In genomic region chr7:137462074-137462715, GRCh38 we compare ENCODE assay signal across 26 cellular contexts.
DNase-seq lines count a peak whose midpoint lies in the region; ATAC-seq and TF ChIP-seq lines count a peak whose summit lies in the region.
"Had no signal": no experiment of that assay in that cellular context is flagged by ENCODE, and none has a peak within 500 bp of the region (broad histone marks: within the 10 kb centered on the region; RNA-seq: fewer than 3 reads in every experiment).

No MANE protein-coding gene starts in this region.

- peak overlapping the region; percentile 93 for H2BK5ac ChIP-seq in IMR-90 (ENCODE audit: low read depth, low read length, poor library complexity, severe bottlenecking)

- CTCF ChIA-PET in IMR-90 (lab: Yijun Ruan, JAX), result interaction anchor here (0.6 to 1.2 kb wide), 2 partner anchors 41 to 158 kb away, joined by 3 read pairs; no protein-coding TSS in a partner anchor
- CTCF ChIA-PET in activated CD8-positive, alpha-beta memory T cell treated with anti-CD3 and anti-CD28 coated beads, Interleukin-2, amount 10 ng/mL, durations not matched to agents 7 days and 5 days (lab: Charles Lee), result interaction anchor here (1.8 kb wide), 1 partner anchor 14 kb away, joined by 3 read pairs; no protein-coding TSS in a partner anchor

- POLR2A ChIA-PET in IMR-90 (lab: Charles Lee; ENCODE audit: unreplicated experiment), result no interaction called here

- H4K91ac ChIP-seq in IMR-90 (ENCODE audit: insufficient read depth, low read depth, low read length), result peak overlapping the region; percentile 78; the same call in 1 of the 2 replicates

- no peaks in the 10 kb centered on the region for H3K27me3 Mint-ChIP-seq in activated CD8-positive, alpha-beta memory T cell treated with anti-CD3 and anti-CD28 coated beads, Interleukin-2, amount 10 ng/mL, durations not matched to agents 7 days and 5 days
- H3K27me3 Mint-ChIP-seq: effector memory CD8-positive, alpha-beta T cell had no signal

- TF ChIP-seq POLR2A in IMR-90 (IDR thresholded peaks at IDR 0.05; ENCODE audit: low read depth, low read length), result no peak

- no peaks in the 10 kb centered on the region for H3K4me1 Mint-ChIP-seq in activated CD8-positive, alpha-beta memory T cell treated with anti-CD3 and anti-CD28 coated beads, Interleukin-2, amount 10 ng/mL, durations not matched to agents 7 days and 5 days
- H3K4me1 Mint-ChIP-seq: activated T-helper 17 cell treated with anti-CD3 and anti-CD28 coated beads, Interleukin-2, amount 50 U/mL, for 72 hours; CD14-positive monocyte; stimulated activated effector memory CD8-positive, alpha-beta T cell treated with anti-CD3 and anti-CD28 coated beads, Interleukin-12 subunit alpha, Interleukin-12 subunit beta, amount 100 ng/mL, for 72 hours had no signal

- H3K9me3 Mint-ChIP-seq in activated CD8-positive, alpha-beta memory T cell treated with anti-CD3 and anti-CD28 coated beads, Interleukin-2, amount 10 ng/mL, durations not matched to agents 7 days and 5 days (ENCODE audit: low read depth), result no peaks in the 10 kb centered on the region
- H3K9me3 Mint-ChIP-seq: activated T-helper 17 cell treated with anti-CD3 and anti-CD28 coated beads, Interleukin-2, amount 50 U/mL, for 72 hours; CD14-positive monocyte; effector memory CD8-positive, alpha-beta T cell; T-helper 2 cell treated with Interferon-gamma antibody and Interleukin-4, amounts not matched to agents 5 μg/mL and 100 μg/mL, for 36 hours had no signal

- H3K4me3 ChIP-seq in IMR-90 (ENCODE audit: insufficient read depth, low read depth, low read length), result no peak overlapping the region
- no peak overlapping the region for H3K4me3 ChIP-seq in brain microvascular endothelial cell (ENCODE audit: low read depth, low read length)
- no peak overlapping the region for H3K4me3 ChIP-seq in fibroblast of villous mesenchyme (ENCODE audit: low read depth, low read length)
- H3K4me3 ChIP-seq in WERI-Rb-1 (ENCODE audit: low read depth, low read length), result no peak overlapping the region
- H3K4me3 ChIP-seq: gastroesophageal sphincter, SJSA1 had no signal

- H2AK9ac ChIP-seq in IMR-90 (replicated peaks; ENCODE audit: low read depth, low read length, poor library complexity), result no peak overlapping the region

- H3K36me3 ChIP-seq in IMR-90 (ENCODE audit: control insufficient read depth, insufficient read depth, low read length) (no peaks in the 10 kb centered on the region; the same call in 1 of the 2 replicates), brain microvascular endothelial cell (replicated peaks) (no peaks in the 10 kb centered on the region), WERI-Rb-1 (no peaks in the 10 kb centered on the region)
- H3K36me3 ChIP-seq: gastroesophageal sphincter, SJSA1 had no signal

- TF ChIP-seq CTCF in IMR-90 (conservative IDR thresholded peaks at IDR 0.05; ENCODE audit: low read depth, low read length), result no peak
- TF ChIP-seq CTCF in brain microvascular endothelial cell (IDR thresholded peaks at IDR 0.05; ENCODE audit: low read depth, low read length, missing control alignments), result no peak
- no peak for TF ChIP-seq CTCF in fibroblast of villous mesenchyme (IDR thresholded peaks at IDR 0.05; ENCODE audit: insufficient read depth, low read depth, low read length)
- no peak for TF ChIP-seq CTCF in WERI-Rb-1 (IDR thresholded peaks at IDR 0.05; ENCODE audit: low read depth, low read length)

- intact Hi-C loops in IMR-90 (cut with micrococcal nuclease), result no loop called here

- peak overlapping the region; percentile 60; the same call in 1 of the 2 replicates for H3K14ac ChIP-seq in IMR-90 (replicated peaks; ENCODE audit: low read depth, low read length)

- peak overlapping the region; percentile 83; the same call in 1 of the 2 replicates for H3K18ac ChIP-seq in IMR-90 (ENCODE audit: low read depth, low read length)

- H2AFZ ChIP-seq in IMR-90 (replicated peaks; ENCODE audit: low read length, poor library complexity), result no peak overlapping the region

- peak overlapping the region; percentile 87; the same call in 1 of the 2 replicates for H3K4ac ChIP-seq in IMR-90 (ENCODE audit: low read depth, low read length)

- peak overlapping the region; percentile 52; the same call in 1 of the 2 replicates for H4K5ac ChIP-seq in IMR-90 (ENCODE audit: low read depth, low read length)

- peak overlapping the region; percentile 91 for H2BK20ac ChIP-seq in IMR-90 (ENCODE audit: low read depth, low read length)

- no peaks in the 10 kb centered on the region for H4K20me1 ChIP-seq in IMR-90 (ENCODE audit: insufficient read depth, low read length)

- peak overlapping the region; percentile 30 to 75 for H4K8ac ChIP-seq in IMR-90 (ENCODE audit: low read depth in 2 of 2, low read length in 2 of 2)

- H3K9me3 ChIP-seq in IMR-90 (ENCODE audit: control insufficient read depth, insufficient read depth, low read length), result no peaks in the 10 kb centered on the region; the same call in 1 of the 2 replicates
- H3K9me3 ChIP-seq in WERI-Rb-1 (ENCODE audit: severe bottlenecking), result no peaks in the 10 kb centered on the region
- H3K9me3 ChIP-seq: gastroesophageal sphincter, SJSA1 had no signal

- peak overlapping the region; percentile 91; the same call in 1 of the 2 replicates for H2AK5ac ChIP-seq in IMR-90 (ENCODE audit: low read depth, low read length)

- peak overlapping the region; percentile 78 for H2BK120ac ChIP-seq in IMR-90 (ENCODE audit: low read depth, low read length)

- H3K27ac Mint-ChIP-seq in activated CD8-positive, alpha-beta memory T cell treated with anti-CD3 and anti-CD28 coated beads, Interleukin-2, amount 10 ng/mL, durations not matched to agents 7 days and 5 days, result no peak overlapping the region
- H3K27ac Mint-ChIP-seq: activated T-helper 17 cell treated with anti-CD3 and anti-CD28 coated beads, Interleukin-2, amount 50 U/mL, for 72 hours; CD14-positive monocyte; effector memory CD8-positive, alpha-beta T cell; stimulated activated effector memory CD8-positive, alpha-beta T cell treated with anti-CD3 and anti-CD28 coated beads, Interleukin-12 subunit alpha, Interleukin-12 subunit beta, amount 100 ng/mL, for 72 hours; T-helper 2 cell treated with Interferon-gamma antibody and Interleukin-4, amounts not matched to agents 5 μg/mL and 100 μg/mL, for 36 hours had no signal

- peak overlapping the region; percentile 64; the same call in 1 of the 2 replicates for H3K23ac ChIP-seq in IMR-90 (ENCODE audit: low read depth, low read length)

- WGBS in IMR-90 (ENCODE audit: extremely low coverage in 2 of 2, insufficient read length in 1 of 2), 2 experiments, result no CpG with 5 or more reads among the region's 4 CpGs

- no peaks in the 10 kb centered on the region for H3K27me3 ChIP-seq in IMR-90 (ENCODE audit: control insufficient read depth, insufficient read depth, low read length)
- H3K27me3 ChIP-seq in brain microvascular endothelial cell (replicated peaks), result no peaks in the 10 kb centered on the region
- no peaks in the 10 kb centered on the region for H3K27me3 ChIP-seq in WERI-Rb-1 (ENCODE audit: insufficient read depth, low read depth, severe bottlenecking)
- H3K27me3 ChIP-seq: gastroesophageal sphincter, SJSA1 had no signal

- H2BK15ac ChIP-seq in IMR-90 (ENCODE audit: low read depth, low read length), result peak overlapping the region; percentile 60

- peaks cover 3% of the 10 kb centered on the region; the same call in 1 of the 2 replicates for H3K4me1 ChIP-seq in IMR-90 (ENCODE audit: control insufficient read depth, insufficient read depth, low read length)
- H3K4me1 ChIP-seq: gastroesophageal sphincter had no signal

- ATAC-seq in IMR-90 (ENCODE audit: low read depth), result no peak; the same call in 1 of the 2 replicates
- no peak for ATAC-seq in GM21619 (IDR thresholded peaks at IDR 0.05; ENCODE audit: unreplicated experiment)
- ATAC-seq in activated CD8-positive, alpha-beta memory T cell treated with anti-CD3 and anti-CD28 coated beads, Interleukin-2, amount 10 ng/mL, durations not matched to agents 7 days and 5 days, result no peak
- ATAC-seq: activated T-helper 17 cell treated with anti-CD3 and anti-CD28 coated beads, Interleukin-2, amount 50 U/mL, for 72 hours; effector memory CD8-positive, alpha-beta T cell; gastroesophageal sphincter; stimulated activated effector memory CD8-positive, alpha-beta T cell treated with anti-CD3 and anti-CD28 coated beads, Interleukin-12 subunit alpha, Interleukin-12 subunit beta, amount 100 ng/mL, for 72 hours had no signal

- H3K56ac ChIP-seq in IMR-90 (ENCODE audit: extremely low read depth, insufficient read depth, low read length), result peak overlapping the region; percentile 33; the same call in 1 of the 2 replicates

- H3K4me3 Mint-ChIP-seq in activated CD8-positive, alpha-beta memory T cell treated with anti-CD3 and anti-CD28 coated beads, Interleukin-2, amount 10 ng/mL, durations not matched to agents 7 days and 5 days, result no peak overlapping the region
- H3K4me3 Mint-ChIP-seq: activated T-helper 17 cell treated with anti-CD3 and anti-CD28 coated beads, Interleukin-2, amount 50 U/mL, for 72 hours; CD14-positive monocyte; effector memory CD8-positive, alpha-beta T cell; stimulated activated effector memory CD8-positive, alpha-beta T cell treated with anti-CD3 and anti-CD28 coated beads, Interleukin-12 subunit alpha, Interleukin-12 subunit beta, amount 100 ng/mL, for 72 hours; T-helper 2 cell treated with Interferon-gamma antibody and Interleukin-4, amounts not matched to agents 5 μg/mL and 100 μg/mL, for 36 hours had no signal

- DNase-seq in A172 (ENCODE audit: low spot score), result peak; percentile 22
- peak; percentile 63 for DNase-seq in IMR-90
- peak; percentile 49 for DNase-seq in brain microvascular endothelial cell
- peak; percentile 28 for DNase-seq in fibroblast of villous mesenchyme (ENCODE audit: low read depth)
- no peak for DNase-seq in activated CD8-positive, alpha-beta memory T cell treated with anti-CD3 and anti-CD28 coated beads, Interleukin-2, amount 10 ng/mL, durations not matched to agents 7 days and 5 days
- no peak for DNase-seq in cortex of kidney (lab: John Stamatoyannopoulos, UW)
- no peak for DNase-seq in WERI-Rb-1
- DNase-seq: 8988T; activated CD4-positive, CD25-positive, alpha-beta regulatory T cell; activated CD8-positive, alpha-beta memory T cell treated with anti-CD3 and anti-CD28 coated beads for 24 hours; central memory CD4-positive, alpha-beta T cell; effector memory CD8-positive, alpha-beta T cell; H7; NCI-H1105 treated with DMSO at 0.1 percent for 48 hours; NCI-H2171 treated with DMSO at 0.1 percent for 48 hours; NCI-H774; OCI-M1; retina had no signal

- no peak overlapping the region for H3K4me2 ChIP-seq in IMR-90 (ENCODE audit: low read depth, low read length)
- H3K4me2 ChIP-seq: KMS-11 had no signal

- no peak overlapping the region for H3K9ac ChIP-seq in IMR-90 (ENCODE audit: low read depth, low read length)
- H3K9ac ChIP-seq: KMS-11 had no signal

- in situ Hi-C loops in IMR-90 (cut with MboI; ENCODE audit: low sequenced_read_pairs) (no loop called here), brain microvascular endothelial cell (cut with HindIII; ENCODE audit: low pct_ligation_motif_present, low sequenced_read_pairs) (no loop called here)

- dilution Hi-C loops in IMR-90 (cut with HindIII; ENCODE audit: low sequenced_read_pairs, unreplicated experiment), result no loop called here

- peaks cover 7% of the 10 kb centered on the region; the same call in 1 of the 2 replicates for H3K9me1 ChIP-seq in IMR-90 (ENCODE audit: insufficient read depth, low read length)

- no peaks in the 10 kb centered on the region for H3K36me3 Mint-ChIP-seq in activated CD8-positive, alpha-beta memory T cell treated with anti-CD3 and anti-CD28 coated beads, Interleukin-2, amount 10 ng/mL, durations not matched to agents 7 days and 5 days
- H3K36me3 Mint-ChIP-seq: CD14-positive monocyte; stimulated activated effector memory CD8-positive, alpha-beta T cell treated with anti-CD3 and anti-CD28 coated beads, Interleukin-12 subunit alpha, Interleukin-12 subunit beta, amount 100 ng/mL, for 72 hours had no signal

- TF ChIP-seq RAD21 in IMR-90 (IDR thresholded peaks at IDR 0.05; ENCODE audit: low read length), result no peak

- BruUV-seq in IMR-90 (replicated peaks; lab: Mats Ljungman, UMichigan), result no TSS peak

- H3K79me1 ChIP-seq in IMR-90 (ENCODE audit: low read depth in 1 of 2, low read length in 2 of 2), result no peaks in the 10 kb centered on the region

- no peak overlapping the region for H3K27ac ChIP-seq in IMR-90 (ENCODE audit: insufficient read depth, low read length)
- H3K27ac ChIP-seq in brain microvascular endothelial cell, result no peak overlapping the region
- H3K27ac ChIP-seq in WERI-Rb-1, result no peak overlapping the region
- H3K27ac ChIP-seq: gastroesophageal sphincter, KMS-11, SJSA1 had no signal

Comparison
In these comparisons a context has a peak if more than half of its experiments do, and no peak if none do; other contexts are left out.
1. DNase-seq: peak in A172 (single experiment), IMR-90 (single experiment), brain microvascular endothelial cell (single experiment) and fibroblast of villous mesenchyme (single experiment); none in activated CD8-positive, alpha-beta memory T cell treated with anti-CD3 and anti-CD28 coated beads, Interleukin-2, amount 10 ng/mL, durations not matched to agents 7 days and 5 days (single experiment), cortex of kidney (single experiment) and WERI-Rb-1 (single experiment).